ENCODE assay signal across 6 cellular contexts in the genomic region with DNA sequence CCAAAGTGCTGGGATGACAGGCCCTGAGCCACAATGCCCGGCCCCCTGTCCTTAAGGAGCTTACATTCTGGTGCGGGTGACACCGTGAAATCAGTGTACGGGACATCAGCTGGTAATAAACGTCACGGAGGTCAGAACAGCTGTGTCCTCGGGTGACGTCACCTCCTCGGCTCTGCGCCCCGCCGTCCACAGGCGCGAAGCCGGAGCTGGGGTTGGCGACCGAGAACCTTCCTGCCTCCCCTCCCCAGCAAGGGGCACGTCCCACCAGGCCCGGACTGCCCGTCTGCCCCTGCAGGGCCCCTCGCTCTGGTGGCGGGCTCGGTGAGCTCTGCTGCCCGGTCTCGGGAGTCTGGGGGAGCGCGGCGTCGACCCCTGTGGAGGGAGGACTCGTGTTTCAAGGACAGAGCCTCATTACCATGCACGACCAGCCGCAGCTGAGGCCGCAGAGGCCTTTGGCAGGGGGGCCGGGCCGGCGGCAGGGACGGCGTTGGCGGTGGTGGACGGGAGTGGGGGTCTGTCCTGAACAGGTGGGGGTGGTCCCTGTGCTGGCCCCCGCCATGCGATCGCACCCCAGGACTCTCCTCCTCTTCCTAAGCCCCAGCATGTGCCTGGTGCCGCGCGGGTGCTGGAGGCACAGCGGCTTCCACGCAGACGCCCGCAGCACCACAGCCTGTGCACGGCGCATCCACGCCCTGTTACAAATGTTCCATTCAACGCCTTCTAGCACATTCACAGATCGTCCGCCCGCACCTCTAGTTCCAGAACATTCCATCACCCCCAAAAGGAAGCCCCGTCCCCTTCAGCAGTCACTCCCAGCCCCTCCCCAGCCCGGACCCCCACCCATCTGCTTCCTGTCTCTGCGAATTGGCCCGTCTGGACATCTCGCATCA. TPM values are rescaled to one million over a fixed set of nuclear protein-coding genes. Genes with fewer than 3 reads are reported as not detected.
DNase-seq lines count a peak whose midpoint lies in the region; ATAC-seq and TF ChIP-seq lines count a peak whose summit lies in the region.

No MANE protein-coding gene starts in this region.

- peaks cover 0 to 14% (median 4%) of the 10 kb centered on the region in 3 donors for H3K4me1 ChIP-seq in gastroesophageal sphincter
- H3K4me1 ChIP-seq in sigmoid colon, result peaks cover 0 to 12% (median 10%) of the 10 kb centered on the region in 4 donors

- peaks cover 4% of the 10 kb centered on the region for H3K36me3 Mint-ChIP-seq in T-helper 17 cell (ENCODE audit: low read depth)

- peaks cover 12% of the 10 kb centered on the region for H3K4me1 Mint-ChIP-seq in T-helper 17 cell

- TF ChIP-seq CTCF in gastroesophageal sphincter (IDR thresholded peaks at IDR 0.05) (no peak), sigmoid colon (IDR thresholded peaks at IDR 0.05) (no peak), lower leg skin (IDR thresholded peaks at IDR 0.05) (no peak)

- TF ChIP-seq EP300 in gastroesophageal sphincter (IDR thresholded peaks at IDR 0.05) (no peak), sigmoid colon (IDR thresholded peaks at IDR 0.05) (no peak)

- peaks cover 39% of the 10 kb centered on the region for H3K27me3 Mint-ChIP-seq in T-helper 17 cell

- peak overlapping the region; percentile 19 for H3K27ac Mint-ChIP-seq in T-helper 17 cell

- peaks cover 68% of the 10 kb centered on the region for H3K27me3 ChIP-seq in gastroesophageal sphincter
- peaks cover 16 to 59% (median 41%) of the 10 kb centered on the region in 3 donors for H3K27me3 ChIP-seq in sigmoid colon

- H3K4me3 Mint-ChIP-seq in T-helper 17 cell, result peak overlapping the region; percentile 57

- DNase-seq in T-helper 17 cell (no peak), sigmoid colon (peak; percentile 79), NCI-H774 (lab: John Stamatoyannopoulos, UW) (no peak), lower leg skin (ENCODE audit: low spot score in 2 of 2) (no peak)
- no peak for DNase-seq in activated CD8-positive, alpha-beta memory T cell treated with anti-CD3 and anti-CD28 coated beads, Interleukin-2, amount 50 U/mL, for 48 hours

- H3K27ac ChIP-seq in gastroesophageal sphincter (no peak overlapping the region), sigmoid colon (no peak overlapping the region)

- H3K36me3 ChIP-seq in gastroesophageal sphincter (no peaks in the 10 kb centered on the region), sigmoid colon (no peaks in the 10 kb centered on the region)

- H3K4me3 ChIP-seq in gastroesophageal sphincter (peak overlapping the region in 1 of 2 donors; percentile 6), sigmoid colon (no peak overlapping the region), lower leg skin (ENCODE audit: low read depth, poor library complexity, severe bottlenecking) (no peak overlapping the region)

- 33 to 40% methylated on average over 1 to 9 of the region's 62 CpGs for WGBS in gastroesophageal sphincter (ENCODE audit: low coverage in 1 of 2), 2 donors
- 17% methylated on average over 62 of the region's 62 CpGs for WGBS in sigmoid colon, 2 donors
- 19 to 27% methylated on average over 31 to 61 of the region's 62 CpGs for WGBS in lower leg skin, 2 donors

- intact Hi-C loops in sigmoid colon (cut with DNase I), result no loop called here
- intact Hi-C loops in lower leg skin (cut with DNase I; ENCODE audit: low total_unique reads), result no loop called here

- H3K9me3 ChIP-seq in T-helper 17 cell (ENCODE audit: control insufficient read depth, low read length, poor library complexity, severe bottlenecking) (no peaks in the 10 kb centered on the region), gastroesophageal sphincter (no peaks in the 10 kb centered on the region), sigmoid colon (no peaks in the 10 kb centered on the region)

- ATAC-seq in T-helper 17 cell (peak; percentile 50), gastroesophageal sphincter (peak; percentile 60)

- no peak for TF ChIP-seq POLR2A in gastroesophageal sphincter (IDR thresholded peaks at IDR 0.05)
- TF ChIP-seq POLR2A in sigmoid colon (IDR thresholded peaks at IDR 0.05), result no peak
- no peak for TF ChIP-seq POLR2A in lower leg skin (IDR thresholded peaks at IDR 0.05)

RNA-seq across cellular contexts. Expression of a gene that starts 5.4 kb away (rescaled TPM):
- total RNA-seq in T-helper 17 cell (under 1 TPM; 0.20 to 0.29 TPM), gastroesophageal sphincter (not detected), sigmoid colon (under 1 TPM in 1 of 4 donors, not detected in 3; 0.14 TPM), lower leg skin (under 1 TPM in 1 of 4 donors, not detected in 3; 0.26 TPM)
- under 1 TPM in 1 of 3 donors, not detected in 2; 0.70 TPM for polyA plus RNA-seq in sigmoid colon

RNA-seq across cellular contexts. Expression of a gene that starts 20.6 kb away (rescaled TPM):
- total RNA-seq in T-helper 17 cell (not detected), gastroesophageal sphincter (1 to 10 TPM in 1 of 4 donors, under 1 TPM in 2, not detected in 1; 0.16 to 1.3 (median 0.27) TPM), sigmoid colon (under 1 TPM; 0.41 to 0.82 (median 0.63) TPM), lower leg skin (under 1 TPM; 0.30 to 0.97 (median 0.76) TPM)
- under 1 TPM; under 0.01 to 0.74 (median 0.46) TPM for polyA plus RNA-seq in sigmoid colon

RNA-seq across cellular contexts. Expression of a gene that starts 25.8 kb away (rescaled TPM):
- total RNA-seq in T-helper 17 cell (10 to 100 TPM; 71.5 to 72.2 TPM), gastroesophageal sphincter (10 to 100 TPM; 52.3 to 86.1 (median 77.7) TPM), sigmoid colon (100 to 1,000 TPM in 2 of 4 donors, 10 to 100 TPM in 2; 51.5 to 139 (median 100) TPM), lower leg skin (100 to 1,000 TPM in 2 of 4 donors, 10 to 100 TPM in 2; 57.2 to 140 (median 94.9) TPM)
- polyA plus RNA-seq in sigmoid colon, result 100 to 1,000 TPM; 234 to 427 (median 235) TPM

RNA-seq across cellular contexts. Expression of a gene that starts 25.9 kb away (rescaled TPM):
- total RNA-seq in T-helper 17 cell (10 to 100 TPM; 73.2 to 86.1 TPM), gastroesophageal sphincter (10 to 100 TPM; 18.5 to 32.7 (median 30.9) TPM), sigmoid colon (10 to 100 TPM; 14.6 to 47.4 (median 24.0) TPM), lower leg skin (10 to 100 TPM; 36.1 to 84.7 (median 51.0) TPM)
- 100 to 1,000 TPM in 1 of 3 donors, 10 to 100 TPM in 1, 1 to 10 TPM in 1; 6.0 to 145 (median 12.0) TPM for polyA plus RNA-seq in sigmoid colon

RNA-seq across cellular contexts. Expression of a gene that starts 46.3 kb away (rescaled TPM):
- 1 to 10 TPM in 1 of 2 donors, under 1 TPM in 1; 0.55 to 1.0 TPM for total RNA-seq in T-helper 17 cell
- total RNA-seq in gastroesophageal sphincter, result under 1 TPM in 1 of 4 donors, not detected in 3; 0.37 TPM
- total RNA-seq in sigmoid colon, result under 1 TPM in 1 of 4 donors, not detected in 3; 0.36 TPM
- polyA plus RNA-seq in sigmoid colon, result 1 to 10 TPM in 2 of 3 donors, not detected in 1; 1.0 to 1.6 TPM
- total RNA-seq in lower leg skin, result not detected
